In the genomic region with DNA sequence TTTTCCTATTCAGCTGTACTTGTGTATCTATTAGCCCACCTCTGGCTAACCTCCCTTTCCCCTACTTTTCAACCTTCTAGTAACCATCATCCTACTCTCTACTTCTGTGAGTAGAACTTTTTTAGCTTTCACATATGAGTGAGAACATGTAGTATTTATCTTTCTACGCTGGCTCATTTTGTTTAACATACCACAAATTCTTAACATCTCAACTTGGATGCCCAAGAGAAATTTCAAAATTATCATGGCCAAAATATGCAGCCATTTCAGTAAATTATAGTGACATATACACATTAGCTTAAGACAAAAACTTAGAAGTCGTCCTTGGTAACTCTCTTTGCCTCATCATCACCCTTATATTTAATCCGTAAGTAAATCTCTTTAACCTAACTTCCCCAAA, we compare ENCODE assay signal across 25 cellular contexts. TPM values are rescaled to one million over a fixed set of nuclear protein-coding genes. Genes with fewer than 3 reads are reported as not detected.
"Had no signal": no experiment of that assay in that cellular context is flagged by ENCODE, and none has a peak within 500 bp of the region (broad histone marks: within the 10 kb centered on the region; RNA-seq: fewer than 3 reads in every experiment).

No MANE protein-coding gene starts in this region.

- ATAC-seq: gastrocnemius medialis; left cardiac atrium; lower lobe of right lung; natural killer cell; right lobe of liver; stimulated activated naive B cell treated with anti-CD40 and anti-IgM and Interleukin-4, amounts not matched to agents 10 μg/mL and 1 μg/mL and 100 μg/mL, for 72 hours; stimulated activated naive CD8-positive, alpha-beta T cell treated with anti-CD3 and anti-CD28 coated beads, Interleukin-15, amount 100 ng/mL, for 72 hours; upper lobe of right lung had no signal

- H3K4me1 ChIP-seq: esophagus squamous epithelium, gastrocnemius medialis, left ventricle myocardium inferior, lower lobe of right lung, parathyroid adenoma, prostate gland, right lobe of liver, testis, tibial nerve, upper lobe of right lung, vagina had no signal

- H3K36me3 ChIP-seq: esophagus squamous epithelium, gastrocnemius medialis, left ventricle myocardium inferior, lower lobe of right lung, prostate gland, right lobe of liver, tibial nerve, upper lobe of right lung, vagina had no signal

- H3K4me3 Mint-ChIP-seq: immature natural killer cell; memory B cell; mesothelial cell of epicardium; natural killer cell; neural crest cell; stimulated activated naive B cell treated with anti-CD40 and anti-IgM and Interleukin-4, amounts not matched to agents 10 μg/mL and 1 μg/mL and 100 μg/mL, for 72 hours; stimulated activated naive CD8-positive, alpha-beta T cell treated with anti-CD3 and anti-CD28 coated beads, Interleukin-15, amount 100 ng/mL, for 72 hours had no signal

- H2AFZ ChIP-seq: parathyroid adenoma had no signal

- H3K27ac Mint-ChIP-seq: immature natural killer cell; memory B cell; mesothelial cell of epicardium; natural killer cell; stimulated activated naive B cell treated with anti-CD40 and anti-IgM and Interleukin-4, amounts not matched to agents 10 μg/mL and 1 μg/mL and 100 μg/mL, for 72 hours; stimulated activated naive CD8-positive, alpha-beta T cell treated with anti-CD3 and anti-CD28 coated beads, Interleukin-15, amount 100 ng/mL, for 72 hours had no signal

- H3K27ac ChIP-seq: esophagus squamous epithelium, gastrocnemius medialis, left ventricle myocardium inferior, lower lobe of right lung, parathyroid adenoma, prostate gland, right lobe of liver, testis, tibial nerve, upper lobe of right lung, vagina had no signal

- FAIRE-seq: colon had no signal

- H3K4me1 Mint-ChIP-seq: immature natural killer cell; memory B cell; natural killer cell; neural crest cell; stimulated activated naive B cell treated with anti-CD40 and anti-IgM and Interleukin-4, amounts not matched to agents 10 μg/mL and 1 μg/mL and 100 μg/mL, for 72 hours; stimulated activated naive CD8-positive, alpha-beta T cell treated with anti-CD3 and anti-CD28 coated beads, Interleukin-15, amount 100 ng/mL, for 72 hours had no signal

- H3K4me3 ChIP-seq: esophagus squamous epithelium, gastrocnemius medialis, left ventricle myocardium inferior, lower lobe of right lung, prostate gland, right lobe of liver, testis, tibial nerve, upper lobe of right lung, vagina had no signal

- H3K9me3 Mint-ChIP-seq: neural crest cell; stimulated activated naive B cell treated with anti-CD40 and anti-IgM and Interleukin-4, amounts not matched to agents 10 μg/mL and 1 μg/mL and 100 μg/mL, for 72 hours had no signal

- H3K27me3 ChIP-seq: esophagus squamous epithelium, gastrocnemius medialis, right lobe of liver, testis, tibial nerve, upper lobe of right lung, vagina had no signal

- H3K9me3 ChIP-seq: esophagus squamous epithelium, gastrocnemius medialis, left ventricle myocardium inferior, lower lobe of right lung, prostate gland, right lobe of liver, testis, tibial nerve, upper lobe of right lung, vagina had no signal

- H3K79me2 ChIP-seq: parathyroid adenoma had no signal

- DNase-seq: dermis blood vessel endothelial cell; esophagus squamous epithelium; gastrocnemius medialis; immature natural killer cell; kidney; left cardiac atrium; left ventricle myocardium inferior; lower lobe of right lung; natural killer cell; nucleus accumbens; retina; right lobe of liver; stimulated activated CD4-positive, alpha-beta T cell treated with anti-CD3 and anti-CD28 coated beads, Interleukin-4, amount 100 ng/mL, for 1 hour; stimulated activated naive B cell treated with anti-CD40 and anti-IgM and Interleukin-4, amounts not matched to agents 10 μg/mL and 1 μg/mL and 100 μg/mL, for 72 hours; stimulated activated naive CD8-positive, alpha-beta T cell treated with anti-CD3 and anti-CD28 coated beads, Interleukin-15, amount 100 ng/mL, for 72 hours; testis; upper lobe of right lung had no signal

- H3K36me3 Mint-ChIP-seq: immature natural killer cell; memory B cell; mesothelial cell of epicardium; natural killer cell; stimulated activated naive B cell treated with anti-CD40 and anti-IgM and Interleukin-4, amounts not matched to agents 10 μg/mL and 1 μg/mL and 100 μg/mL, for 72 hours had no signal

RNA-seq across cellular contexts. Expression of gene LUZP2, which starts 34.7 kb away (rescaled TPM):
- total RNA-seq: dermis blood vessel endothelial cell, gastrocnemius medialis, left cardiac atrium, left ventricle myocardium inferior, lower lobe of right lung, natural killer cell, right lobe of liver had no signal
- polyA plus RNA-seq: immature natural killer cell had no signal
